In the genomic region with DNA sequence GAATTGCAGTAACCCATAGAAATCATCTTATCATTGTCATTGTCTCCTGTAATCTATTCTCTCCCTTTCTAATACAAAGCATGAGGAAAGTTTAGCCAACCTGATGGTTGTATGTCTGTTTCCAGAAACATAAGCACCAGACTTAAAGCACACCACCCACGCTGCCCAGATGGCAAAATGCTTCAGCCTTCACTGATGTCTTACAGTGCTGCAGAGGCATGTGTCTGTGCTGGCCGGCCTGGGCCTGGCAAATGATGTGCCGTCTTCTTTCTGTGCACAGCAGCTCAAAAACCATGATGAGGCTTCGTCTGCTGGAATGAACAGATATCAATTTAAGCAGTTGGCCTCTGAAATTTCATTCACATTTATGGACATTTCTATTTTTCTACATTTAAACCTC, we compare ENCODE assay signal across 29 cellular contexts.
"Had no signal": no experiment of that assay in that cellular context is flagged by ENCODE, and none has a peak within 500 bp of the region (broad histone marks: within the 10 kb centered on the region; RNA-seq: fewer than 3 reads in every experiment).

No MANE protein-coding gene starts in this region.

- H3K27me3 Mint-ChIP-seq: activated CD4-positive, alpha-beta T cell treated with anti-CD3 and anti-CD28 coated beads for 36 hours; activated CD8-positive, alpha-beta memory T cell treated with anti-CD3 and anti-CD28 coated beads, Interleukin-2, amount 10 ng/mL, durations not matched to agents 7 days and 5 days; activated naive CD4-positive, alpha-beta T cell treated with anti-CD3 and anti-CD28 coated beads, Interleukin-2, amount 50 U/mL, for 24 hours; activated naive CD8-positive, alpha-beta T cell treated with anti-CD3 and anti-CD28 coated beads, Interleukin-2, amount 50 U/mL, for 24 hours; effector memory CD8-positive, alpha-beta T cell; naive thymus-derived CD8-positive, alpha-beta T cell had no signal

- H3K27ac Mint-ChIP-seq: activated CD4-positive, alpha-beta T cell treated with anti-CD3 and anti-CD28 coated beads for 36 hours; activated CD8-positive, alpha-beta memory T cell treated with anti-CD3 and anti-CD28 coated beads, Interleukin-2, amount 10 ng/mL, durations not matched to agents 7 days and 5 days; activated CD8-positive, alpha-beta T cell treated with anti-CD3 and anti-CD28 coated beads, Interleukin-2, amount 10 ng/mL, durations not matched to agents 7 days and 5 days; activated naive CD4-positive, alpha-beta T cell treated with anti-CD3 and anti-CD28 coated beads, Interleukin-2, amount 50 U/mL, for 24 hours; activated naive CD8-positive, alpha-beta T cell treated with anti-CD3 and anti-CD28 coated beads, Interleukin-2, amount 50 U/mL, for 24 hours; activated T-helper 2 cell treated with anti-CD3 and anti-CD28 coated beads, Interferon-gamma antibody, Interleukin-2, Interleukin-4, amounts not matched to agents 10 μg/mL and 5 μg/mL and 100 μg/mL, durations not matched to agents 14 hours and 24 hours and 36 hours; effector memory CD8-positive, alpha-beta T cell; naive thymus-derived CD8-positive, alpha-beta T cell; T-helper 2 cell treated with Interferon-gamma antibody and Interleukin-4, amounts not matched to agents 5 μg/mL and 100 μg/mL, for 36 hours had no signal

- H3K36me3 Mint-ChIP-seq: activated CD8-positive, alpha-beta memory T cell treated with anti-CD3 and anti-CD28 coated beads, Interleukin-2, amount 10 ng/mL, durations not matched to agents 7 days and 5 days; activated naive CD4-positive, alpha-beta T cell treated with anti-CD3 and anti-CD28 coated beads, Interleukin-2, amount 50 U/mL, for 24 hours; naive thymus-derived CD8-positive, alpha-beta T cell had no signal

- DNase-seq: activated CD4-positive, alpha-beta T cell treated with anti-CD3 and anti-CD28 coated beads for 36 hours; activated CD4-positive, CD25-positive, alpha-beta regulatory T cell; activated CD8-positive, alpha-beta memory T cell treated with anti-CD3 and anti-CD28 coated beads, Interleukin-2, amount 10 ng/mL, durations not matched to agents 7 days and 5 days; activated CD8-positive, alpha-beta T cell treated with anti-CD3 and anti-CD28 coated beads, Interleukin-2, amount 10 ng/mL, durations not matched to agents 7 days and 5 days; activated naive CD8-positive, alpha-beta T cell treated with anti-CD3 and anti-CD28 coated beads, Interleukin-2, amount 50 U/mL, for 24 hours; activated T-cell treated with anti-CD3 and anti-CD28 coated beads, Interleukin-2, amount 50 U/mL, for 48 hours; aorta; body of pancreas; effector memory CD8-positive, alpha-beta T cell; erythroblast; gastrocnemius medialis; left cardiac atrium; left ventricle myocardium superior; naive thymus-derived CD8-positive, alpha-beta T cell; nucleus accumbens; right lobe of liver; stimulated activated CD4-positive, alpha-beta T cell treated with anti-CD3 and anti-CD28 coated beads, Interleukin-12 subunit alpha, Interleukin-12 subunit beta, amount 100 ng/mL, for 4 hours; stimulated activated CD4-positive, alpha-beta T cell treated with anti-CD3 and anti-CD28 coated beads, Interleukin-4, amount 100 ng/mL, for 1 hour; stimulated activated naive CD8-positive, alpha-beta T cell treated with anti-CD3 and anti-CD28 coated beads, Interleukin-15, Interleukin-2, amounts not matched to agents 100 U/mL and 50 U/mL, for 24 hours had no signal

- H3K27me3 ChIP-seq: body of pancreas, cardiac muscle cell, gastrocnemius medialis, hepatocyte, right lobe of liver, upper lobe of left lung, vagina had no signal

- H3K4me3 Mint-ChIP-seq: activated CD4-positive, alpha-beta T cell treated with anti-CD3 and anti-CD28 coated beads for 36 hours; activated CD8-positive, alpha-beta memory T cell treated with anti-CD3 and anti-CD28 coated beads, Interleukin-2, amount 10 ng/mL, durations not matched to agents 7 days and 5 days; activated CD8-positive, alpha-beta T cell treated with anti-CD3 and anti-CD28 coated beads, Interleukin-2, amount 10 ng/mL, durations not matched to agents 7 days and 5 days; activated naive CD4-positive, alpha-beta T cell treated with anti-CD3 and anti-CD28 coated beads, Interleukin-2, amount 50 U/mL, for 24 hours; activated naive CD8-positive, alpha-beta T cell treated with anti-CD3 and anti-CD28 coated beads, Interleukin-2, amount 50 U/mL, for 24 hours; effector memory CD8-positive, alpha-beta T cell; naive thymus-derived CD8-positive, alpha-beta T cell; neural crest cell; T-helper 2 cell treated with Interferon-gamma antibody and Interleukin-4, amounts not matched to agents 5 μg/mL and 100 μg/mL, for 36 hours had no signal

- ATAC-seq: activated CD4-positive, alpha-beta T cell treated with anti-CD3 and anti-CD28 coated beads for 36 hours; activated CD8-positive, alpha-beta memory T cell treated with anti-CD3 and anti-CD28 coated beads, Interleukin-2, amount 10 ng/mL, durations not matched to agents 7 days and 5 days; activated CD8-positive, alpha-beta T cell treated with anti-CD3 and anti-CD28 coated beads, Interleukin-2, amount 10 ng/mL, durations not matched to agents 7 days and 5 days; activated naive CD8-positive, alpha-beta T cell treated with anti-CD3 and anti-CD28 coated beads, Interleukin-2, amount 50 U/mL, for 24 hours; body of pancreas; effector memory CD8-positive, alpha-beta T cell; gastrocnemius medialis; left cardiac atrium; left ventricle myocardium superior; naive thymus-derived CD8-positive, alpha-beta T cell; right lobe of liver; stimulated activated naive CD8-positive, alpha-beta T cell treated with anti-CD3 and anti-CD28 coated beads, Interleukin-15, Interleukin-2, amounts not matched to agents 100 U/mL and 50 U/mL, for 24 hours had no signal

- H3K36me3 ChIP-seq: cardiac muscle cell, gastrocnemius medialis, right lobe of liver, upper lobe of left lung, vagina had no signal

- H3K9me3 ChIP-seq: body of pancreas, gastrocnemius medialis, right lobe of liver, upper lobe of left lung, vagina had no signal

- H3K9me3 Mint-ChIP-seq: T-helper 2 cell treated with Interferon-gamma antibody and Interleukin-4, amounts not matched to agents 5 μg/mL and 100 μg/mL, for 36 hours had no signal

- H3K4me3 ChIP-seq: body of pancreas, cardiac muscle cell, coronary artery, gastrocnemius medialis, hepatocyte, right lobe of liver, skin epidermis, upper lobe of left lung, vagina had no signal

- H3K4me1 Mint-ChIP-seq: activated CD4-positive, alpha-beta T cell treated with anti-CD3 and anti-CD28 coated beads for 36 hours; activated CD8-positive, alpha-beta memory T cell treated with anti-CD3 and anti-CD28 coated beads, Interleukin-2, amount 10 ng/mL, durations not matched to agents 7 days and 5 days; activated naive CD4-positive, alpha-beta T cell treated with anti-CD3 and anti-CD28 coated beads, Interleukin-2, amount 50 U/mL, for 24 hours; activated naive CD8-positive, alpha-beta T cell treated with anti-CD3 and anti-CD28 coated beads, Interleukin-2, amount 50 U/mL, for 24 hours; naive thymus-derived CD8-positive, alpha-beta T cell had no signal

- H3K4me1 ChIP-seq: body of pancreas, gastrocnemius medialis, right lobe of liver, upper lobe of left lung, vagina had no signal

- H3K27ac ChIP-seq: body of pancreas, cardiac muscle cell, coronary artery, gastrocnemius medialis, hepatocyte, right lobe of liver, skin epidermis, upper lobe of left lung, vagina had no signal
